In genomic region chr20:24990810-24991252, GRCh38 we compare ENCODE assay signal across 1 cellular context.
TF ChIP-seq lines count a peak whose summit lies in the region.

No MANE protein-coding gene starts in this region.

TF ChIP-seq in HCT116, 20 proteins besides CTCF, POLR2A, EP300 and RAD21:
- TF ChIP-seq SIN3A (IDR thresholded peaks at IDR 0.05; ENCODE audit: low read depth) (no peak), FOSL1 (IDR thresholded peaks at IDR 0.05; ENCODE audit: low read depth) (no peak), POLR2AphosphoS5 (IDR thresholded peaks at IDR 0.05; ENCODE audit: low read depth, low read length) (no peak), SRF (IDR thresholded peaks at IDR 0.05; ENCODE audit: low read depth) (no peak), ZBTB33 (IDR thresholded peaks at IDR 0.05; ENCODE audit: extremely low read depth, insufficient replicate concordance, low read length) (no peak), ELF1 (IDR thresholded peaks at IDR 0.05; ENCODE audit: borderline replicate concordance, low read depth) (no peak)
TF ChIP-seq in HCT116: peak in this region for 0.
